In the genomic region with DNA sequence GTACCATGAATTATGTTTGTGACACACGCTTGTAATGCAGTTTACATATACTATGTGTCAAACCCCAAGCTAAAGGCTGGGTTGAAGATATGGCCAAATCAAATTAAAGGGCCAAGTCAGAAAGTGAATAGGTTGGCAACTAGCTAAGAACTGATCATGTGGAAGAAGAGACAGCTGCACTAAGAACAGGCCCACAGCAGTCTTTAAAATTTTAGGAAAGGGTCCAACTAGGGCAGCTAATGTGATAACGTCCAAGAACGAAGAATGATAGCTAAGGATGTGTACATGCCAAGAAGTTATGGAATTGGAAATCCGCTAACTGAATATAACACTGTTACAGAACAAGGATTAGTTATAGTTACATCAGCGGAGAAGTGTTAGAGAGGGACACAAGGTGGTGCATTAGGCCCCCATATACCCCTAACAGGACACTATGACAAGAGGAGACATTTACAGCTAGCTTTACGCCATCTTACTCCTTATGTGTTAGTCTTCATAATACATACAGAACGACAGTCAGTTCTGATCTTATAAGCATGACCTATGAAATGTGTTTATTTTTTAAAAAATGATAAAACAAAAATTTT, we compare ENCODE assay signal across 1 cellular context.
TF ChIP-seq lines count a peak whose summit lies in the region.

No MANE protein-coding gene starts in this region.

TF ChIP-seq in K562, 482 proteins besides CTCF, POLR2A, EP300 and RAD21 (continued from another document):
- no peak for TF ChIP-seq RBM17 (IDR thresholded peaks at IDR 0.05; ENCODE audit: borderline replicate concordance, low read depth, low read length)
- no peak for TF ChIP-seq CBX3 (IDR thresholded peaks at IDR 0.05; ENCODE audit: borderline replicate concordance in 1 of 2, low read length in 2 of 2)
- TF ChIP-seq SRSF7 (optimal IDR thresholded peaks at IDR 0.05; ENCODE audit: low read depth, low read length), result no peak
- TF ChIP-seq ZBTB7A (IDR thresholded peaks at IDR 0.05; ENCODE audit: borderline replicate concordance, control insufficient read depth, low read depth, low read length), result no peak
- TF ChIP-seq, protein P1, sequence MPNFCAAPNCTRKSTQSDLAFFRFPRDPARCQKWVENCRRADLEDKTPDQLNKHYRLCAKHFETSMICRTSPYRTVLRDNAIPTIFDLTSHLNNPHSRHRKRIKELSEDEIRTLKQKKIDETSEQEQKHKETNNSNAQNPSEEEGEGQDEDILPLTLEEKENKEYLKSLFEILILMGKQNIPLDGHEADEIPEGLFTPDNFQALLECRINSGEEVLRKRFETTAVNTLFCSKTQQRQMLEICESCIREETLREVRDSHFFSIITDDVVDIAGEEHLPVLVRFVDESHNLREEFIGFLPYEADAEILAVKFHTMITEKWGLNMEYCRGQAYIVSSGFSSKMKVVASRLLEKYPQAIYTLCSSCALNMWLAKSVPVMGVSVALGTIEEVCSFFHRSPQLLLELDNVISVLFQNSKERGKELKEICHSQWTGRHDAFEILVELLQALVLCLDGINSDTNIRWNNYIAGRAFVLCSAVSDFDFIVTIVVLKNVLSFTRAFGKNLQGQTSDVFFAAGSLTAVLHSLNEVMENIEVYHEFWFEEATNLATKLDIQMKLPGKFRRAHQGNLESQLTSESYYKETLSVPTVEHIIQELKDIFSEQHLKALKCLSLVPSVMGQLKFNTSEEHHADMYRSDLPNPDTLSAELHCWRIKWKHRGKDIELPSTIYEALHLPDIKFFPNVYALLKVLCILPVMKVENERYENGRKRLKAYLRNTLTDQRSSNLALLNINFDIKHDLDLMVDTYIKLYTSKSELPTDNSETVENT (CRISPR knock-in tag; IDR thresholded peaks at IDR 0.05), result no peak
- TF ChIP-seq NFIC (IDR thresholded peaks at IDR 0.05), result no peak
- TF ChIP-seq, protein P2, sequence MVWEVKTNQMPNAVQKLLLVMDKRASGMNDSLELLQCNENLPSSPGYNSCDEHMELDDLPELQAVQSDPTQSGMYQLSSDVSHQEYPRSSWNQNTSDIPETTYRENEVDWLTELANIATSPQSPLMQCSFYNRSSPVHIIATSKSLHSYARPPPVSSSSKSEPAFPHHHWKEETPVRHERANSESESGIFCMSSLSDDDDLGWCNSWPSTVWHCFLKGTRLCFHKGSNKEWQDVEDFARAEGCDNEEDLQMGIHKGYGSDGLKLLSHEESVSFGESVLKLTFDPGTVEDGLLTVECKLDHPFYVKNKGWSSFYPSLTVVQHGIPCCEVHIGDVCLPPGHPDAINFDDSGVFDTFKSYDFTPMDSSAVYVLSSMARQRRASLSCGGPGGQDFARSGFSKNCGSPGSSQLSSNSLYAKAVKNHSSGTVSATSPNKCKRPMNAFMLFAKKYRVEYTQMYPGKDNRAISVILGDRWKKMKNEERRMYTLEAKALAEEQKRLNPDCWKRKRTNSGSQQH (CRISPR knock-in tag; IDR thresholded peaks at IDR 0.05), result no peak
- no peak for TF ChIP-seq HEY1 (CRISPR knock-in tag; IDR thresholded peaks at IDR 0.05; ENCODE audit: borderline replicate concordance)
- TF ChIP-seq, protein P3, sequence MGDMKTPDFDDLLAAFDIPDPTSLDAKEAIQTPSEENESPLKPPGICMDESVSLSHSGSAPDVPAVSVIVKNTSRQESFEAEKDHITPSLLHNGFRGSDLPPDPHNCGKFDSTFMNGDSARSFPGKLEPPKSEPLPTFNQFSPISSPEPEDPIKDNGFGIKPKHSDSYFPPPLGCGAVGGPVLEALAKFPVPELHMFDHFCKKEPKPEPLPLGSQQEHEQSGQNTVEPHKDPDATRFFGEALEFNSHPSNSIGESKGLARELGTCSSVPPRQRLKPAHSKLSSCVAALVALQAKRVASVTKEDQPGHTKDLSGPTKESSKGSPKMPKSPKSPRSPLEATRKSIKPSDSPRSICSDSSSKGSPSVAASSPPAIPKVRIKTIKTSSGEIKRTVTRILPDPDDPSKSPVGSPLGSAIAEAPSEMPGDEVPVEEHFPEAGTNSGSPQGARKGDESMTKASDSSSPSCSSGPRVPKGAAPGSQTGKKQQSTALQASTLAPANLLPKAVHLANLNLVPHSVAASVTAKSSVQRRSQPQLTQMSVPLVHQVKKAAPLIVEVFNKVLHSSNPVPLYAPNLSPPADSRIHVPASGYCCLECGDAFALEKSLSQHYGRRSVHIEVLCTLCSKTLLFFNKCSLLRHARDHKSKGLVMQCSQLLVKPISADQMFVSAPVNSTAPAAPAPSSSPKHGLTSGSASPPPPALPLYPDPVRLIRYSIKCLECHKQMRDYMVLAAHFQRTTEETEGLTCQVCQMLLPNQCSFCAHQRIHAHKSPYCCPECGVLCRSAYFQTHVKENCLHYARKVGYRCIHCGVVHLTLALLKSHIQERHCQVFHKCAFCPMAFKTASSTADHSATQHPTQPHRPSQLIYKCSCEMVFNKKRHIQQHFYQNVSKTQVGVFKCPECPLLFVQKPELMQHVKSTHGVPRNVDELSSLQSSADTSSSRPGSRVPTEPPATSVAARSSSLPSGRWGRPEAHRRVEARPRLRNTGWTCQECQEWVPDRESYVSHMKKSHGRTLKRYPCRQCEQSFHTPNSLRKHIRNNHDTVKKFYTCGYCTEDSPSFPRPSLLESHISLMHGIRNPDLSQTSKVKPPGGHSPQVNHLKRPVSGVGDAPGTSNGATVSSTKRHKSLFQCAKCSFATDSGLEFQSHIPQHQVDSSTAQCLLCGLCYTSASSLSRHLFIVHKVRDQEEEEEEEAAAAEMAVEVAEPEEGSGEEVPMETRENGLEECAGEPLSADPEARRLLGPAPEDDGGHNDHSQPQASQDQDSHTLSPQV (IDR thresholded peaks at IDR 0.05), result no peak
- no peak for TF ChIP-seq PCBP2 (IDR thresholded peaks at IDR 0.05; ENCODE audit: low read depth, low read length, poor library complexity, severe bottlenecking)
- no peak for TF ChIP-seq ZNF551 (CRISPR knock-in tag; IDR thresholded peaks at IDR 0.05)
- TF ChIP-seq SMARCC2 (IDR thresholded peaks at IDR 0.05; ENCODE audit: low read depth), result no peak
- TF ChIP-seq MCM5 (IDR thresholded peaks at IDR 0.05; ENCODE audit: low read depth), result no peak
- no peak for TF ChIP-seq SLC30A9 (CRISPR knock-in tag; IDR thresholded peaks at IDR 0.05)
